ENCODE assay signal across 8 cellular contexts in the genomic region with DNA sequence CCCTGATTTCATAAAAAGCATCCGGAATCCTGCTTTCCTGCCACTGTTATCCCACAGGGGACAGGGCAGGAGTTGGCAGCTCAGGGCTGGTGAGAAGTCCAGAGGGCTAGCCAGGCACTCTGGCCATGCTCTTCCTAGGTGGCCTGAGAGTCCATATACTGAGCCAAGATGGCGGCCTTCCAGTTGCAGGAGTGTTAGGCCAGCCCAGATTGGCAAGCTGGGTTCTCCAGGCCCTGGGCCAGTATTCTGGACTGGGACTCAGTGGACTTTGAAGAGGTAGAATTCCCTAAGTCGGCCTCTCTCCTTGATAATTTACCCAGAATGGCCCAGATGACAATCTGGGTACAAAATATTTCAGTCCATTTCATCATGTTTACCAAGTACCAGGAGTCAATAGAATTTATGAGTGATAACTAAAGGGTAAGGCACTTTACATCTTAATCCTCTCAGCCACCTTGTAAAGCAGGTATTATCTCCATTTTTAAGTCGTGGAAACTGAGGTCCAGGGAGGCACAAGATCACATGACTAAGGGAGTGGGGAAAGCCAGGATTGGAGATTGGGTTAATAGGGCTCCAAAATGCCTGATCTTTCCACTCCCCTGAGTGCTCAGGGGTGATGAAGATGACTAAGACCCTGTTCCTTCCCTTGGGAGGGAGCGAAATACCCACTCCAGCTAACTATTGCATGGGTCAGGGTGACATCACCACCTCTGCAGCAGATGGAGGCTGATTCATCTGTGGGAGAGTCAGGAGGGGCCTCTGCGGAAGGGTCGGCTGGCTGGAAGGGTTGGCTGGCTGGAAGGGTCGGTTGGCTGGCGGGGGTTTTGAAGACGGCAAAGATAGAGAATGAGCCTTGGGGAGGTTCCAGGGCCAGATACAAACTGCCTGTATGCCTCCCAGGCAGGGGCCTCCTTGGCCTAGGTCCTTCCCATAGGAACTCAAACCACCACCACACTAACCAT. TPM values are rescaled to one million over a fixed set of nuclear protein-coding genes. Genes with fewer than 3 reads are reported as not detected.
DNase-seq lines count a peak whose midpoint lies in the region; ATAC-seq, FAIRE-seq and TF ChIP-seq lines count a peak whose summit lies in the region.
"Had no signal": no experiment of that assay in that cellular context is flagged by ENCODE, and none has a peak within 500 bp of the region (broad histone marks: within the 10 kb centered on the region; RNA-seq: fewer than 3 reads in every experiment).

No MANE protein-coding gene starts in this region.

- TF ChIP-seq CTCF in GM12865 (IDR thresholded peaks at IDR 0.05; ENCODE audit: insufficient read depth, low read depth, low read length, missing control alignments) (no peak), breast epithelium (IDR thresholded peaks at IDR 0.05) (no peak), kidney (IDR thresholded peaks at IDR 0.05; ENCODE audit: borderline replicate concordance, extremely low read depth, insufficient read depth) (no peak)

- TF ChIP-seq POLR2A in breast epithelium (IDR thresholded peaks at IDR 0.05) = no peak

- no peak overlapping the region for H3K9ac ChIP-seq in kidney (ENCODE audit: low read length in 2 of 2)

- H3K4me1 Mint-ChIP-seq in stimulated activated naive B cell treated with anti-CD40 and anti-IgM and Interleukin-4, amounts not matched to agents 10 μg/mL and 1 μg/mL and 100 μg/mL, for 72 hours = peaks cover 23 to 28% of the 10 kb centered on the region in 2 donors

- H3K36me3 Mint-ChIP-seq in stimulated activated naive B cell treated with anti-CD40 and anti-IgM and Interleukin-4, amounts not matched to agents 10 μg/mL and 1 μg/mL and 100 μg/mL, for 72 hours = peaks cover 0 to 9% of the 10 kb centered on the region in 2 donors

- H3K27ac Mint-ChIP-seq in stimulated activated naive B cell treated with anti-CD40 and anti-IgM and Interleukin-4, amounts not matched to agents 10 μg/mL and 1 μg/mL and 100 μg/mL, for 72 hours = peak overlapping the region; percentile 96

- peak; percentile 21 to 56 for ATAC-seq in stimulated activated naive B cell treated with anti-CD40 and anti-IgM and Interleukin-4, amounts not matched to agents 10 μg/mL and 1 μg/mL and 100 μg/mL, for 72 hours (replicated peaks)
- ATAC-seq in GM19455 (IDR thresholded peaks at IDR 0.05; ENCODE audit: unreplicated experiment) (no peak), HG02852 (IDR thresholded peaks at IDR 0.05; ENCODE audit: unreplicated experiment) (no peak)

- H3K36me3 ChIP-seq in breast epithelium = no peaks in the 10 kb centered on the region
- H3K36me3 ChIP-seq in kidney (ENCODE audit: control insufficient read depth in 1 of 2, insufficient read depth in 2 of 2, low read length in 2 of 2) = no peaks in the 10 kb centered on the region

- intact Hi-C loops in breast epithelium (cut with DNase I; ENCODE audit: low total_unique reads) = no loop called here
- intact Hi-C loops in kidney (cut with DNase I) = no loop called here

- H3K27ac ChIP-seq in breast epithelium (peak overlapping the region; percentile 90 to 96), kidney (ENCODE audit: low read depth in 2 of 2, low read length in 2 of 2) (peak overlapping the region in 1 of 2 donors; percentile 77)

- H3K27me3 Mint-ChIP-seq in stimulated activated naive B cell treated with anti-CD40 and anti-IgM and Interleukin-4, amounts not matched to agents 10 μg/mL and 1 μg/mL and 100 μg/mL, for 72 hours = no peaks in the 10 kb centered on the region

- H3K4me1 ChIP-seq in breast epithelium (peaks cover 5 to 8% of the 10 kb centered on the region in 2 donors), kidney (ENCODE audit: control insufficient read depth in 1 of 2, insufficient read depth in 1 of 2, low read depth in 1 of 2, low read length in 2 of 2) (peaks cover 4 to 6% of the 10 kb centered on the region in 2 donors)

- DNase-seq in GM12865 (ENCODE audit: low read depth) (no peak), NCI-H82 (lab: John Stamatoyannopoulos, UW) (peak; percentile 52), breast epithelium (ENCODE audit: low spot score in 2 of 2) (no peak), kidney (peak; percentile 75)
- DNase-seq in stimulated activated naive B cell treated with anti-CD40 and anti-IgM and Interleukin-4, amounts not matched to agents 10 μg/mL and 1 μg/mL and 100 μg/mL, for 72 hours = peak; percentile 33

- no peak for FAIRE-seq in kidney (lab: Jason Lieb, UNC)
- FAIRE-seq: colon had no signal

- peak overlapping the region; percentile 85 to 89 for H3K4me3 Mint-ChIP-seq in stimulated activated naive B cell treated with anti-CD40 and anti-IgM and Interleukin-4, amounts not matched to agents 10 μg/mL and 1 μg/mL and 100 μg/mL, for 72 hours

- no peaks in the 10 kb centered on the region for H3K9me3 Mint-ChIP-seq in stimulated activated naive B cell treated with anti-CD40 and anti-IgM and Interleukin-4, amounts not matched to agents 10 μg/mL and 1 μg/mL and 100 μg/mL, for 72 hours

- no peaks in the 10 kb centered on the region for H3K27me3 ChIP-seq in breast epithelium

- H3K4me3 ChIP-seq in GM12865 (ENCODE audit: low read depth, low read length) (peak overlapping the region; percentile 68), breast epithelium (peak overlapping the region; percentile 66 to 84 (median 69)), kidney (ENCODE audit: low read length in 2 of 2) (no peak overlapping the region)

- H3K9me3 ChIP-seq in breast epithelium (no peaks in the 10 kb centered on the region), kidney (ENCODE audit: control insufficient read depth in 1 of 2, low read length in 2 of 2) (no peaks in the 10 kb centered on the region)

RNA-seq across cellular contexts. Expression of a gene that starts 1.2 kb away (rescaled TPM):
- 10 to 100 TPM in 2 of 3 donors, 1 to 10 TPM in 1; 8.6 to 25.6 (median 22.0) TPM for total RNA-seq in breast epithelium
- total RNA-seq in kidney = 30.9 TPM
- 9.6 TPM for polyA plus RNA-seq in kidney (ENCODE audit: insufficient read depth, low read depth, low replicate concordance)

RNA-seq across cellular contexts. Expression of a gene that starts 48.5 kb away (rescaled TPM):
- total RNA-seq in breast epithelium = under 1 TPM in 1 of 3 donors, not detected in 2; 0.64 TPM
- 0.57 TPM for total RNA-seq in kidney
- 1.0 TPM for polyA plus RNA-seq in kidney (ENCODE audit: insufficient read depth, low read depth, low replicate concordance)

RNA-seq across cellular contexts. Expression of a gene that starts 48.6 kb away (rescaled TPM):
- total RNA-seq in breast epithelium = 10 to 100 TPM; 66.7 to 93.7 (median 82.4) TPM
- 57.9 TPM for total RNA-seq in kidney
- polyA plus RNA-seq in kidney (ENCODE audit: insufficient read depth, low read depth, low replicate concordance) = 121 TPM

RNA-seq across cellular contexts. Expression of a gene that starts 55.6 kb away (rescaled TPM):
- total RNA-seq in breast epithelium (100 to 1,000 TPM; 471 to 569 (median 490) TPM), kidney (352 TPM)
- polyA plus RNA-seq in kidney (ENCODE audit: insufficient read depth, low read depth, low replicate concordance) = 376 TPM

Comparison
In these comparisons a context has a peak if more than half of its experiments do, and no peak if none do; other contexts are left out.
1. DNase-seq: peak in NCI-H82 (single experiment), kidney (single experiment) and stimulated activated naive B cell treated with anti-CD40 and anti-IgM and Interleukin-4, amounts not matched to agents 10 μg/mL and 1 μg/mL and 100 μg/mL, for 72 hours (single experiment); none in GM12865 (single experiment) and breast epithelium (0 of 2).
2. H3K4me3 ChIP-seq: peak in GM12865 (single experiment) and breast epithelium (3 of 3); none in kidney (0 of 2).
3. ATAC-seq: peak in stimulated activated naive B cell treated with anti-CD40 and anti-IgM and Interleukin-4, amounts not matched to agents 10 μg/mL and 1 μg/mL and 100 μg/mL, for 72 hours (2 of 2); none in GM19455 (single experiment) and HG02852 (single experiment).